24 cellular contexts compared by ENCODE assay signal in genomic region chr9:76200315-76200714, GRCh38.
"Had no signal": no experiment of that assay in that cellular context is flagged by ENCODE, and none has a peak within 500 bp of the region (broad histone marks: within the 10 kb centered on the region; RNA-seq: fewer than 3 reads in every experiment).

No MANE protein-coding gene starts in this region.

- H3K9me3 ChIP-seq: heart left ventricle, pancreas, spleen, tibial nerve had no signal

- ATAC-seq: activated CD4-positive, CD25-positive, alpha-beta regulatory T cell treated with anti-CD3 and anti-CD28 coated beads, Interleukin-2, amount 50 U/mL, for 24 hours; foreskin keratinocyte; heart left ventricle; naive thymus-derived CD8-positive, alpha-beta T cell; pancreas; right cardiac atrium; T-helper 17 cell had no signal

- H3K27me3 ChIP-seq: foreskin keratinocyte, pancreas, spleen, tibial nerve had no signal

- H3K36me3 ChIP-seq: heart left ventricle, pancreas, spleen, tibial nerve, WERI-Rb-1 had no signal

- H3K4me1 ChIP-seq: foreskin keratinocyte, heart left ventricle, pancreas, spleen had no signal

- DNase-seq: activated CD4-positive, alpha-beta T cell treated with anti-CD3 and anti-CD28 coated beads for 48 hours; activated CD4-positive, alpha-beta T cell treated with anti-CD3 and anti-CD28 coated beads, Interleukin-2, amount 50 U/mL, for 48 hours; activated CD8-positive, alpha-beta memory T cell treated with anti-CD3 and anti-CD28 coated beads for 24 hours; activated effector memory CD4-positive, alpha-beta T cell treated with Interleukin-2 at 50 U/mL for 16 hours; activated naive CD4-positive, alpha-beta T cell treated with Interleukin-2 at 50 U/mL for 16 hours; central memory CD4-positive, alpha-beta T cell; dermis blood vessel endothelial cell; effector CD8-positive, alpha-beta T cell; foreskin keratinocyte; heart left ventricle; hypothalamus; immature natural killer cell; naive thymus-derived CD8-positive, alpha-beta T cell; nucleus accumbens; pancreas; right cardiac atrium; spleen; stimulated activated naive CD4-positive, alpha-beta T cell; T-helper 17 cell; T1000; WERI-Rb-1 had no signal

- H3K27ac ChIP-seq: epithelial cell of prostate, foreskin keratinocyte, heart left ventricle, pancreas, spleen, tibial nerve, WERI-Rb-1 had no signal

- H3K4me3 ChIP-seq: heart left ventricle, pancreas, spleen, tibial nerve had no signal
